Comparison of ENCODE assay signal across 24 cellular contexts in the genomic region with DNA sequence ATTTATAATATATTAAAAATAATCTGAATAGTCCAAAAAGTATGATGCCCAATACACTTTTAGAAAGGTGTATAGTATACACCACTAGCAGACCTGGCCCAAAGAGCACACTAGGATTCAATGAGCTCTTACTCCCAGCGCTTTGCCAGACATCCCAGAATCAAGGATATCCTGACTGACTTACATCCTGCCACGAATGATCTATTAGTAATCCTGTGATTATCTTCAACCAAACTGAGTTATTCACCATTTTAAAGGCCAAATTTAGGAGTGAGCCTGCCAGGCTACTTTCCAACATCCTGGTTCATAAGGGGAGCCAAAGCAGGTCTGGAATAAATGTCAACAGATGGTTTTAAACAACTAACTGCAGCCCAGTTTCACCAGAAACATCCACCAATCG.
DNase-seq lines count a peak whose midpoint lies in the region; ATAC-seq, FAIRE-seq and TF ChIP-seq lines count a peak whose summit lies in the region.
"Had no signal": no experiment of that assay in that cellular context is flagged by ENCODE, and none has a peak within 500 bp of the region (broad histone marks: within the 10 kb centered on the region; RNA-seq: fewer than 3 reads in every experiment).

No MANE protein-coding gene starts in this region.

- no peaks in the 10 kb centered on the region for H3K36me3 Mint-ChIP-seq in activated naive CD4-positive, alpha-beta T cell treated with anti-CD3 and anti-CD28 coated beads, Interleukin-2, amount 10 ng/mL, durations not matched to agents 7 days and 5 days
- H3K36me3 Mint-ChIP-seq: CD14-positive monocyte; CD8-positive, alpha-beta memory T cell had no signal

- BruUV-seq in endothelial cell of umbilical vein (replicated peaks; lab: Mats Ljungman, UMichigan): no TSS peak

- H3K36me3 ChIP-seq in endothelial cell of umbilical vein (ENCODE audit: control insufficient read depth in 2 of 2, extremely low read depth in 1 of 2, insufficient read depth in 2 of 2, low read length in 2 of 2): no peaks in the 10 kb centered on the region
- H3K36me3 ChIP-seq: BE2C; BLaER1 treated with 17β-estradiol and CSF1 and Interleukin-3, amounts not matched to agents 10 nM and 100 nM had no signal

- H3K9me1 ChIP-seq in endothelial cell of umbilical vein (replicated peaks; ENCODE audit: control insufficient read depth, extremely low read depth, insufficient read depth, low read length): no peaks in the 10 kb centered on the region

- peak overlapping the region; percentile 72 for H3K27ac ChIP-seq in endothelial cell of umbilical vein (ENCODE audit: insufficient read depth, low read depth, low read length)
- H3K27ac ChIP-seq: A549; BLaER1 treated with 17β-estradiol and CSF1 and Interleukin-3, amounts not matched to agents 10 nM and 100 nM had no signal

- H4K20me1 ChIP-seq in endothelial cell of umbilical vein (replicated peaks; ENCODE audit: control insufficient read depth, extremely low read depth, insufficient read depth, low read length): no peaks in the 10 kb centered on the region
- H4K20me1 ChIP-seq: BLaER1 treated with 17β-estradiol and CSF1 and Interleukin-3, amounts not matched to agents 10 nM and 100 nM had no signal

- H3K79me2 ChIP-seq in endothelial cell of umbilical vein (ENCODE audit: control insufficient read depth, insufficient read depth, low read length): no peaks in the 10 kb centered on the region

- peak overlapping the region; percentile 62 for H2AFZ ChIP-seq in endothelial cell of umbilical vein (ENCODE audit: low read depth, low read length)
- H2AFZ ChIP-seq: GM23338 had no signal

- H3K4me3 Mint-ChIP-seq in activated naive CD4-positive, alpha-beta T cell treated with anti-CD3 and anti-CD28 coated beads, Interleukin-2, amount 10 ng/mL, durations not matched to agents 7 days and 5 days: no peak overlapping the region
- H3K4me3 Mint-ChIP-seq: CD14-positive monocyte; CD4-positive, alpha-beta T cell; CD8-positive, alpha-beta memory T cell; GM23338; H9 had no signal

- H3K4me3 ChIP-seq in endothelial cell of umbilical vein (replicated peaks in 1 of 3; ENCODE audit: insufficient read depth in 1 of 3, low read depth in 1 of 3, low read length in 3 of 3): no peak overlapping the region
- H3K4me3 ChIP-seq: A549; BLaER1 treated with 17β-estradiol and CSF1 and Interleukin-3, amounts not matched to agents 10 nM and 100 nM; GM23338 had no signal

- FAIRE-seq in endothelial cell of umbilical vein (lab: Jason Lieb, UNC): peak; percentile 83
- FAIRE-seq: A549, D721Med, G401.6, GM12892 had no signal

- no peaks in the 10 kb centered on the region for H3K27me3 ChIP-seq in endothelial cell of umbilical vein (ENCODE audit: control insufficient read depth in 2 of 2, insufficient read depth in 2 of 2, low read length in 2 of 2)
- H3K27me3 ChIP-seq: BE2C; BLaER1 treated with 17β-estradiol and CSF1 and Interleukin-3, amounts not matched to agents 10 nM and 100 nM had no signal

- CTCF ChIA-PET in endothelial cell of umbilical vein (lab: Charles Lee): interaction anchor here (0.6 to 2.0 kb wide), 7 partner anchors 16 to 498 kb away, joined by 3 to 14 read pairs (median 4); no protein-coding TSS in a partner anchor
- CTCF ChIA-PET in activated naive CD4-positive, alpha-beta T cell treated with anti-CD3 and anti-CD28 coated beads, Interleukin-2, amount 10 ng/mL, durations not matched to agents 7 days and 5 days (lab: Charles Lee): interaction anchor here (0.9 kb wide), 1 partner anchor 19 kb away, joined by 3 read pairs; no protein-coding TSS in a partner anchor

- POLR2A ChIA-PET in endothelial cell of umbilical vein (lab: Charles Lee): no interaction called here

- no peak overlapping the region for H3K27ac Mint-ChIP-seq in activated naive CD4-positive, alpha-beta T cell treated with anti-CD3 and anti-CD28 coated beads, Interleukin-2, amount 10 ng/mL, durations not matched to agents 7 days and 5 days
- H3K27ac Mint-ChIP-seq: CD14-positive monocyte; CD4-positive, alpha-beta T cell; CD8-positive, alpha-beta memory T cell; GM23338; H9 had no signal

- H3K4me1 Mint-ChIP-seq in activated naive CD4-positive, alpha-beta T cell treated with anti-CD3 and anti-CD28 coated beads, Interleukin-2, amount 10 ng/mL, durations not matched to agents 7 days and 5 days: no peaks in the 10 kb centered on the region
- H3K4me1 Mint-ChIP-seq: CD14-positive monocyte; CD8-positive, alpha-beta memory T cell; GM23338; H9 had no signal

- no peak for TF ChIP-seq CTCF in endothelial cell of umbilical vein (IDR thresholded peaks at IDR 0.05; ENCODE audit: extremely low read depth in 1 of 2, insufficient read depth in 1 of 2, low read depth in 1 of 2, low read length in 2 of 2)

- DNase-seq in HT1080 (ENCODE audit: low read depth) (peak; percentile 23), NCI-H446 treated with DMSO at 0.1 percent for 48 hours (lab: John Stamatoyannopoulos, UW) (peak; percentile 41), endothelial cell of umbilical vein (ENCODE audit: low read depth, low spot score) (peak; percentile 71), lung microvascular endothelial cell (ENCODE audit: low read depth in 2 of 2) (peak; percentile 34 to 84), DMS53 treated with DMSO at 0.1 percent for 48 hours (lab: John Stamatoyannopoulos, UW; ENCODE audit: unreplicated experiment) (no peak)
- DNase-seq in activated naive CD4-positive, alpha-beta T cell treated with anti-CD3 and anti-CD28 coated beads, Interleukin-2, amount 10 ng/mL, durations not matched to agents 7 days and 5 days: no peak
- DNase-seq: 8988T; ACHN; AML-193; BE2C; CD4-positive, alpha-beta T cell; CD8-positive, alpha-beta memory T cell; DMS 273 treated with DMSO at 0.1 percent for 48 hours; DMS79 treated with DMSO at 0.1 percent for 48 hours; H9 had no signal

- intact Hi-C loops in endothelial cell of umbilical vein (cut with micrococcal nuclease): loop anchor here (1.0 kb wide), 1 partner anchor 65 kb away; no protein-coding TSS in a partner anchor

- peaks cover 9% of the 10 kb centered on the region for H3K27me3 Mint-ChIP-seq in activated naive CD4-positive, alpha-beta T cell treated with anti-CD3 and anti-CD28 coated beads, Interleukin-2, amount 10 ng/mL, durations not matched to agents 7 days and 5 days

- TF ChIP-seq POLR2A in endothelial cell of umbilical vein (IDR thresholded peaks at IDR 0.05; ENCODE audit: low read depth, low read length): no peak

- no peak for ATAC-seq in HG03571 (IDR thresholded peaks at IDR 0.05; ENCODE audit: unreplicated experiment)
- ATAC-seq: A549, GM23338, HCT116 had no signal

- H3K9ac ChIP-seq in endothelial cell of umbilical vein (replicated peaks; ENCODE audit: extremely low read depth, insufficient read depth, low read length): peak overlapping the region; percentile 24
- H3K9ac ChIP-seq: BLaER1 treated with 17β-estradiol and CSF1 and Interleukin-3, amounts not matched to agents 10 nM and 100 nM had no signal

- H3K9me3 Mint-ChIP-seq in activated naive CD4-positive, alpha-beta T cell treated with anti-CD3 and anti-CD28 coated beads, Interleukin-2, amount 10 ng/mL, durations not matched to agents 7 days and 5 days: no peaks in the 10 kb centered on the region
- H3K9me3 Mint-ChIP-seq: CD4-positive, alpha-beta T cell; CD8-positive, alpha-beta memory T cell; GM23338; H9 had no signal

- no peaks in the 10 kb centered on the region for H3K9me3 ChIP-seq in endothelial cell of umbilical vein (replicated peaks; ENCODE audit: control insufficient read depth, insufficient read depth, low read length)
- H3K9me3 ChIP-seq: A549; BE2C; BLaER1 treated with 17β-estradiol and CSF1 and Interleukin-3, amounts not matched to agents 10 nM and 100 nM had no signal

- dilution Hi-C loops in endothelial cell of umbilical vein (cut with MboI; ENCODE audit: extremely low pct_ligation_motif_present, low sequenced_read_pairs): no loop called here

- H3K4me1 ChIP-seq in endothelial cell of umbilical vein (ENCODE audit: control insufficient read depth, extremely low read depth, insufficient read depth, low read length): peaks cover 43% of the 10 kb centered on the region
- H3K4me1 ChIP-seq: A549 had no signal

- peak overlapping the region; percentile 55 for H3K4me2 ChIP-seq in endothelial cell of umbilical vein (ENCODE audit: insufficient read depth, low read length)
- H3K4me2 ChIP-seq: A549; BLaER1 treated with 17β-estradiol and CSF1 and Interleukin-3, amounts not matched to agents 10 nM and 100 nM; GM23338 had no signal

TF ChIP-seq in endothelial cell of umbilical vein, 7 proteins besides CTCF, POLR2A, EP300 and RAD21:
- no peak for TF ChIP-seq MYC (IDR thresholded peaks at IDR 0.05; ENCODE audit: low read depth, low read length)
- peak; percentile 63 for TF ChIP-seq FOS (IDR thresholded peaks at IDR 0.05; ENCODE audit: borderline replicate concordance, insufficient read depth, low read length)
- TF ChIP-seq GATA2 (IDR thresholded peaks at IDR 0.05; ENCODE audit: insufficient read depth, insufficient read length, low read depth, low read length): peak; percentile 76
- peak; percentile 48 for TF ChIP-seq POLR2AphosphoS5 (IDR thresholded peaks at IDR 0.05; ENCODE audit: insufficient read depth, low read depth, low read length)

Comparison
In these comparisons a context has a peak if more than half of its experiments do, and no peak if none do; other contexts are left out.
1. DNase-seq: peak in HT1080 (single experiment), NCI-H446 treated with DMSO at 0.1 percent for 48 hours (single experiment), endothelial cell of umbilical vein (single experiment) and lung microvascular endothelial cell (2 of 2); none in DMS53 treated with DMSO at 0.1 percent for 48 hours (single experiment) and activated naive CD4-positive, alpha-beta T cell treated with anti-CD3 and anti-CD28 coated beads, Interleukin-2, amount 10 ng/mL, durations not matched to agents 7 days and 5 days (single experiment).